ENCODE assay signal across 9 cellular contexts in genomic region chr3:177337548-177338331, GRCh38.
A peak's percentile ranks its signal among the peaks of the same experiment; 100 is the strongest.
DNase-seq lines count a peak whose midpoint lies in the region; ATAC-seq and TF ChIP-seq lines count a peak whose summit lies in the region.
"Had no signal": no experiment of that assay in that cellular context is flagged by ENCODE, and none has a peak within 500 bp of the region (broad histone marks: within the 10 kb centered on the region; RNA-seq: fewer than 3 reads in every experiment).

No MANE protein-coding gene starts in this region.

- H3K36me3 Mint-ChIP-seq in activated naive CD8-positive, alpha-beta T cell = no peaks in the 10 kb centered on the region

- DNase-seq in GM03348 (ENCODE audit: low spot score) = peak; percentile 52
- no peak for DNase-seq in sciatic nerve (ENCODE audit: low spot score)
- no peak for DNase-seq in GM19238 (ENCODE audit: insufficient read length, low spot score)
- no peak for DNase-seq in NCI-H345 (lab: John Stamatoyannopoulos, UW)
- no peak for DNase-seq in cerebellar nuclear complex (lab: John Stamatoyannopoulos, UW)

- H3K4me3 Mint-ChIP-seq in activated naive CD8-positive, alpha-beta T cell = peak overlapping the region; percentile 61

- no peaks in the 10 kb centered on the region for H3K36me3 ChIP-seq in Loucy (ENCODE audit: insufficient read depth, low read length)

- peak overlapping the region; percentile 94 for H3K27ac Mint-ChIP-seq in activated naive CD8-positive, alpha-beta T cell

- no peaks in the 10 kb centered on the region for H3K9me3 ChIP-seq in Loucy (ENCODE audit: insufficient read depth, low read depth, low read length)

- no peaks in the 10 kb centered on the region for H3K27me3 ChIP-seq in Loucy (ENCODE audit: insufficient read depth, low read length, poor library complexity, severe bottlenecking)

- no peak for TF ChIP-seq CTCF in Loucy (conservative IDR thresholded peaks at IDR 0.05; ENCODE audit: low read length)

- H3K27me3 Mint-ChIP-seq in activated naive CD8-positive, alpha-beta T cell = no peaks in the 10 kb centered on the region

- H3K4me2 ChIP-seq in Loucy (ENCODE audit: low read depth, low read length, poor library complexity, severe bottlenecking) = peak overlapping the region; percentile 43

- no peaks in the 10 kb centered on the region for H3K79me2 ChIP-seq in Loucy (ENCODE audit: insufficient read depth, low read length)

- no peaks in the 10 kb centered on the region for H3K9me3 Mint-ChIP-seq in activated naive CD8-positive, alpha-beta T cell (ENCODE audit: low read depth)

- peak overlapping the region; percentile 34 for H3K9ac ChIP-seq in Loucy (ENCODE audit: low read depth, low read length, poor library complexity, severe bottlenecking)

- no peak overlapping the region for H2AFZ ChIP-seq in Loucy (ENCODE audit: low read length)

- no peak overlapping the region for H3K4me3 ChIP-seq in Loucy (ENCODE audit: low read length, poor library complexity, severe bottlenecking)
- H3K4me3 ChIP-seq: lung had no signal

- peaks cover 38% of the 10 kb centered on the region for H3K4me1 Mint-ChIP-seq in activated naive CD8-positive, alpha-beta T cell (ENCODE audit: low read depth)

- H3K4me1 ChIP-seq in Loucy (ENCODE audit: insufficient read depth, low read length, poor library complexity, severe bottlenecking) = peaks cover 82% of the 10 kb centered on the region

- H3F3A ChIP-seq in Loucy (ENCODE audit: low read depth) = peaks cover 8% of the 10 kb centered on the region; the same call in 1 of the 2 replicates

- intact Hi-C loops in sciatic nerve (cut with DNase I) = no loop called here

- ATAC-seq in GM21529 (IDR thresholded peaks at IDR 0.05; ENCODE audit: unreplicated experiment) (peak; percentile 85), sciatic nerve (peak; percentile 49)

- no peaks in the 10 kb centered on the region for H3K9me2 ChIP-seq in Loucy (replicated peaks; ENCODE audit: low read depth, low read length)

- H4K20me1 ChIP-seq in Loucy (ENCODE audit: insufficient read depth, low read length, poor library complexity, severe bottlenecking) = no peaks in the 10 kb centered on the region
